Comparison of ENCODE assay signal across 8 cellular contexts in genomic region chr9:99449726-99450125, GRCh38.
"Had no signal": no experiment of that assay in that cellular context is flagged by ENCODE, and none has a peak within 500 bp of the region (broad histone marks: within the 10 kb centered on the region; RNA-seq: fewer than 3 reads in every experiment).

No MANE protein-coding gene starts in this region.

- DNase-seq: GDM1, GF-D8 had no signal

- FAIRE-seq: G401.6, GM12891, GM12892, GM18507, GM19239 had no signal

- H3K4me3 ChIP-seq: GM12878 had no signal
